In the genomic region with DNA sequence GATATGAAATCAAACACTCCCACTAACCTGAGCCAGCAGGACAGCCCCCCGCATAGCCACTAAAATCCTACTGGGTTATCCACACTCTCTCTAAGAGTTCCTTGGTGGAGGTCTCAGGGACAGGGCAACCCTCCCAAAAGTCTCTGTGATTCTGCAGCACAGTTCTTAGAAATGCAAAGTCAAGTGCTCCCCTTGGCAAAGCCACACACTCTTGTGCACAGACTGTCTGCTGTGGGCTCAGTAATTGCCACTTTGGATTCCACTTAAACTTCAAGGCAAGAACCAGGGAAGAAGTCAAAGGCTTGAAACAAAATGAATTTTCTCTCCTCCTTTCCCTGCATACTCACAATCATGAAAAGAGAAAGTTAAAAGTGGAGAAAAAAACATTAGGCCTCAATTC, we compare ENCODE assay signal across 27 cellular contexts.
"Had no signal": no experiment of that assay in that cellular context is flagged by ENCODE, and none has a peak within 500 bp of the region (broad histone marks: within the 10 kb centered on the region; RNA-seq: fewer than 3 reads in every experiment).

No MANE protein-coding gene starts in this region.

- DNase-seq: activated CD4-positive, alpha-beta T cell treated with anti-CD3 and anti-CD28 coated beads for 48 hours; activated CD4-positive, alpha-beta T cell treated with anti-CD3 and anti-CD28 coated beads, Interleukin-2, amount 50 U/mL, for 4 hours; activated CD4-positive, CD25-positive, alpha-beta regulatory T cell treated with anti-CD3 and anti-CD28 coated beads, Interleukin-2, amount 50 U/mL, for 72 hours; activated CD8-positive, alpha-beta memory T cell treated with anti-CD3 and anti-CD28 coated beads, Interleukin-2, amount 50 U/mL, for 48 hours; activated CD8-positive, alpha-beta T cell treated with anti-CD3 and anti-CD28 coated beads, Interleukin-2, amount 10 ng/mL, durations not matched to agents 7 days and 5 days; activated effector memory CD4-positive, alpha-beta T cell treated with Interleukin-2 at 50 U/mL for 16 hours; activated naive CD4-positive, alpha-beta T cell; activated T-cell treated with anti-CD3 and anti-CD28 coated beads, Interleukin-2, amount 50 U/mL, for 1 hour; aorta; caudate nucleus; MG63; MV-4-11; NCI-H1092 treated with DMSO at 0.1 percent for 48 hours; NCI-H1417 treated with DMSO at 0.1 percent for 48 hours; NCI-H1694; NCI-H2029; NCI-H446; NCI-H524; Peyer's patch; Right ventricle myocardium superior; SJCRH30; T-helper 17 cell; T-helper 9 cell had no signal

- H3K4me1 ChIP-seq: breast epithelium, Peyer's patch, SJCRH30 had no signal

- ATAC-seq: activated CD8-positive, alpha-beta T cell treated with anti-CD3 and anti-CD28 coated beads, Interleukin-2, amount 10 ng/mL, durations not matched to agents 7 days and 5 days; T-helper 17 cell; WTC11 had no signal

- H3K27me3 ChIP-seq: breast epithelium, MG63, Peyer's patch, SJCRH30 had no signal

- H3K4me2 ChIP-seq: KMS-11 had no signal

- H3K27ac ChIP-seq: breast epithelium, KMS-11, Peyer's patch, RWPE1, SJCRH30 had no signal

- H3K36me3 ChIP-seq: breast epithelium, MG63, Peyer's patch had no signal

- H3K4me3 ChIP-seq: breast epithelium, MG63, Peyer's patch, SJCRH30 had no signal

- H3K9ac ChIP-seq: KMS-11 had no signal

- H3K9me3 ChIP-seq: breast epithelium, MG63, Peyer's patch, SJCRH30 had no signal
